ENCODE assay signal across 8 cellular contexts in the genomic region with DNA sequence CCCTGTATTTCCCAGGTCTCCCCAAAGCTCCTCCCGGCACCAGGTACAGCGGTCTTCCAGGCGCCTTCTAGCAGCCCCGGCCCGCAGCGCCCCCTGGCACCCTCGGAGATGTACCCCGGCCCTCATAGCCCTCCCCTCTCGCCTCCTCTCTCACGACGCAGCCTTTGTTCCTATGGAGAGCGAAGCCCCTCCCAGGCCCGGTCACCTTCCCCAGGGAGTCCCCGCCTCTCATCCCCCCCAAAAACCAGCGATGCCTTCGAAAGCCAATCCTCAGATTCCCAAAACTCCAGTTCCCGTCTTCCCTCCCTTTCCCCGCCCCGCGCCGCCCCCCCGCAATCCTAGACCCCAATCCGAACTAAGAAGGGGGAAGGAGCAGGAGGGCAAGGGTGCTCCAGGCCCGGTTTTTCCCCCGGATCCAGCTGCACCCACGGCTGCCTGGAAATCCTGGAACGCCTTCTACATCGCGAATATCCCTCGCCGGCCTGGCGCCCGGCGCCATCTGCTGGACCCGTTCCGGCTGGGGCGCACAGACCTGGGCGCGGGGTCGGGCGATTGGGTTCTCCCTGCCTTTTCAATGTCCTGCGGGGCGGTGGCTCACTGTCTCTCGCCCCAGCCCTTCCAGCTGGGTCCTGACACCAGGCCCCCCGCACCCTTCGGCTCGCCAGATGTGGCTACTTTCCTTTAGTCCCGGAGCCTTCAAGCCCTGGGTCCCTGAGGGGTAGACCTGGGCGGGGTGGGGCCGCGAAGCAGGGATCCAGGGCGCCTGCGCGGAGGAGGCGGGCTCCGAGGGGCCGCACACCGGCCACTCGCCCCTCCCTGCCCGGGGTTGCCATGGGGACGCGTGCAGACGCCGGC. TPM values are rescaled to one million over a fixed set of nuclear protein-coding genes. Genes with fewer than 3 reads are reported as not detected.
DNase-seq lines count a peak whose midpoint lies in the region; ATAC-seq and TF ChIP-seq lines count a peak whose summit lies in the region.

A gene with protein sequence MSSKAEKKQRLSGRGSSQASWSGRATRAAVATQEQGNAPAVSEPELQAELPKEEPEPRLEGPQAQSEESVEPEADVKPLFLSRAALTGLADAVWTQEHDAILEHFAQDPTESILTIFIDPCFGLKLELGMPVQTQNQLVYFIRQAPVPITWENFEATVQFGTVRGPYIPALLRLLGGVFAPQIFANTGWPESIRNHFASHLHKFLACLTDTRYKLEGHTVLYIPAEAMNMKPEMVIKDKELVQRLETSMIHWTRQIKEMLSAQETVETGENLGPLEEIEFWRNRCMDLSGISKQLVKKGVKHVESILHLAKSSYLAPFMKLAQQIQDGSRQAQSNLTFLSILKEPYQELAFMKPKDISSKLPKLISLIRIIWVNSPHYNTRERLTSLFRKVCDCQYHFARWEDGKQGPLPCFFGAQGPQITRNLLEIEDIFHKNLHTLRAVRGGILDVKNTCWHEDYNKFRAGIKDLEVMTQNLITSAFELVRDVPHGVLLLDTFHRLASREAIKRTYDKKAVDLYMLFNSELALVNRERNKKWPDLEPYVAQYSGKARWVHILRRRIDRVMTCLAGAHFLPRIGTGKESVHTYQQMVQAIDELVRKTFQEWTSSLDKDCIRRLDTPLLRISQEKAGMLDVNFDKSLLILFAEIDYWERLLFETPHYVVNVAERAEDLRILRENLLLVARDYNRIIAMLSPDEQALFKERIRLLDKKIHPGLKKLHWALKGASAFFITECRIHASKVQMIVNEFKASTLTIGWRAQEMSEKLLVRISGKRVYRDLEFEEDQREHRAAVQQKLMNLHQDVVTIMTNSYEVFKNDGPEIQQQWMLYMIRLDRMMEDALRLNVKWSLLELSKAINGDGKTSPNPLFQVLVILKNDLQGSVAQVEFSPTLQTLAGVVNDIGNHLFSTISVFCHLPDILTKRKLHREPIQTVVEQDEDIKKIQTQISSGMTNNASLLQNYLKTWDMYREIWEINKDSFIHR (N-terminal part only) (plus strand): TSS at position 844 of the 855 bp plus-strand sequence. CDS start 1,991 bp downstream, outside the sequence.

- H3K9me3 ChIP-seq in spleen: no peaks in the 10 kb centered on the region

- H3K4me3 Mint-ChIP-seq in T-helper 2 cell treated with Interferon-gamma antibody and Interleukin-4, amounts not matched to agents 5 μg/mL and 100 μg/mL, for 36 hours: peak within 1 kb of the TSS; percentile 83

- intact Hi-C loops in spleen (cut with DNase I; ENCODE audit: low total_unique reads): no loop called here

- peaks cover 30% of the 10 kb centered on the region for H3K27me3 ChIP-seq in kidney epithelial cell (ENCODE audit: control insufficient read depth, insufficient read depth, low read length)
- H3K27me3 ChIP-seq in spleen (replicated peaks in 1 of 7): peaks cover 5 to 98% (median 48%) of the 10 kb centered on the region in 7 donors

- H3K27me3 Mint-ChIP-seq in T-helper 2 cell treated with Interferon-gamma antibody and Interleukin-4, amounts not matched to agents 5 μg/mL and 100 μg/mL, for 36 hours (ENCODE audit: low read depth): peaks cover 80% of the 10 kb centered on the region

- peaks cover 9 to 25% (median 21%) of the 10 kb centered on the region in 6 donors for H3K4me1 ChIP-seq in spleen

- H3K36me3 ChIP-seq in kidney epithelial cell (ENCODE audit: control insufficient read depth, insufficient read depth, low read length) (no peaks in the 10 kb centered on the region), spleen (no peaks in the 10 kb centered on the region)

- ATAC-seq in HG02981 (IDR thresholded peaks at IDR 0.05; ENCODE audit: unreplicated experiment): no peak

- H3K4me1 Mint-ChIP-seq in T-helper 2 cell treated with Interferon-gamma antibody and Interleukin-4, amounts not matched to agents 5 μg/mL and 100 μg/mL, for 36 hours (ENCODE audit: low read depth): peaks cover 25% of the 10 kb centered on the region

- 1 to 2% (median 1%) methylated on average over 51 to 64 of the region's 64 CpGs for WGBS in spleen, 5 donors

- no peaks in the 10 kb centered on the region for H3K36me3 Mint-ChIP-seq in T-helper 2 cell treated with Interferon-gamma antibody and Interleukin-4, amounts not matched to agents 5 μg/mL and 100 μg/mL, for 36 hours (ENCODE audit: low read depth)

- TF ChIP-seq CTCF in coronary artery (IDR thresholded peaks at IDR 0.05): no peak
- TF ChIP-seq CTCF in kidney epithelial cell (IDR thresholded peaks at IDR 0.05; ENCODE audit: insufficient read depth, low read length, poor library complexity, severe bottlenecking): peak; percentile 65
- TF ChIP-seq CTCF in spleen (IDR thresholded peaks at IDR 0.05 in 8 of 11, conservative IDR thresholded peaks at IDR 0.05 in 3 of 11): peak in 8 of 11 experiments; percentile 17 to 51 (median 40)

- DNase-seq in NCI-H2029 (lab: John Stamatoyannopoulos, UW): peak; percentile 54
- DNase-seq in NCI-H2029 treated with DMSO at 0.1 percent for 48 hours (lab: John Stamatoyannopoulos, UW): no peak
- DNase-seq in NCI-H1417 treated with DMSO at 0.1 percent for 48 hours (lab: John Stamatoyannopoulos, UW): peak; percentile 63
- DNase-seq in T-helper 2 cell treated with Interferon-gamma antibody and Interleukin-4, amounts not matched to agents 5 μg/mL and 100 μg/mL, for 36 hours (ENCODE audit: low spot score): peak; percentile 40
- peak; percentile 82 for DNase-seq in coronary artery (ENCODE audit: low spot score)
- peak; percentile 50 for DNase-seq in kidney epithelial cell (ENCODE audit: low read depth)
- no peak for DNase-seq in spleen

- H3K9me3 Mint-ChIP-seq in T-helper 2 cell treated with Interferon-gamma antibody and Interleukin-4, amounts not matched to agents 5 μg/mL and 100 μg/mL, for 36 hours: no peaks in the 10 kb centered on the region

- no peak for TF ChIP-seq POLR2A in spleen (IDR thresholded peaks at IDR 0.05)

- no peak within 1 kb of the TSS for H3K27ac Mint-ChIP-seq in T-helper 2 cell treated with Interferon-gamma antibody and Interleukin-4, amounts not matched to agents 5 μg/mL and 100 μg/mL, for 36 hours

- H3K27ac ChIP-seq in coronary artery (peak within 1 kb of the TSS in 1 of 2 donors; percentile 38), spleen (peak within 1 kb of the TSS in 1 of 8 donors; percentile 21)

- H3K4me3 ChIP-seq in coronary artery: peak within 1 kb of the TSS; percentile 79
- peak within 1 kb of the TSS; percentile 54 for H3K4me3 ChIP-seq in kidney epithelial cell (ENCODE audit: low read depth, low read length)
- peak within 1 kb of the TSS; percentile 16 to 71 (median 44) for H3K4me3 ChIP-seq in spleen

RNA-seq across cellular contexts. Expression of the gene that starts here (rescaled TPM):
- total RNA-seq in kidney epithelial cell (0.04 TPM in 1 of 2 replicates, not detected in the other), spleen (1 to 10 TPM in 1 of 7 donors, under 1 TPM in 5, not detected in 1; 0.13 to 1.1 (median 0.23) TPM)
- polyA plus RNA-seq in spleen: under 1 TPM; 0.02 to 0.03 (median 0.02) TPM

Comparison
In these comparisons a context has a peak if more than half of its experiments do, and no peak if none do; other contexts are left out.
1. DNase-seq: peak in NCI-H2029 (single experiment), NCI-H1417 treated with DMSO at 0.1 percent for 48 hours (single experiment), T-helper 2 cell treated with Interferon-gamma antibody and Interleukin-4, amounts not matched to agents 5 μg/mL and 100 μg/mL, for 36 hours (single experiment) and coronary artery (single experiment); none in NCI-H2029 treated with DMSO at 0.1 percent for 48 hours (single experiment) and spleen (single experiment).
2. Peak in DNase-seq and H3K4me3 ChIP-seq in kidney epithelial cell; RNA of the gene not detected or under 1 TPM.
3. Peak in every context shown above with its lines, with median percentiles within 50 percentile points of each other: H3K4me3 ChIP-seq.